ENCODE assay signal across 21 cellular contexts in the genomic region with DNA sequence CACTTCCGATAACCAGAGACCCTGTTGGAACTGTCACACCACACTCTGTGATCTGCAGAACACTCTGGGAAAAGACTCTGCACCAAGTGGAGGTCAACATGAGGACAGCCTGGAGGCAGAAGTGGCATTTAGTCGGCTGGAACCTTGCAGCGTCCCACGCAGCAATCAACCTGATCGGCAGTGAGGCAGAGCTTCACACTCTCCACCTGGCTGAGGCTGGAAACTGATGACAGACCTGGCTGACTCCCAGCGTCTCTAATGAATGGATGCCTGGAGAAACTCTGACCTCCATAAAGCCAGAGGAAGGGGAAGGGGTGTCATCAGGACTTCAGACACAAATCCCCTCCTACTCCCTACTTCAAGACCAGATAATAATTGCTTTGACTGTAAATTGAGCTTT. TPM values are rescaled to one million over a fixed set of nuclear protein-coding genes. Genes with fewer than 3 reads are reported as not detected.
DNase-seq lines count a peak whose midpoint lies in the region.
"Had no signal": no experiment of that assay in that cellular context is flagged by ENCODE, and none has a peak within 500 bp of the region (broad histone marks: within the 10 kb centered on the region; RNA-seq: fewer than 3 reads in every experiment).

No MANE protein-coding gene starts in this region.

- peak overlapping the region; percentile 42 for H2AK5ac ChIP-seq in neuronal stem cell (ENCODE audit: low read depth, low read length)

- POLR2A ChIA-PET in CD4-positive, alpha-beta memory T cell (lab: Charles Lee; ENCODE audit: partially characterized antibody): no interaction called here

- H2BK120ac ChIP-seq in neuronal stem cell (ENCODE audit: low read depth, low read length): no peak overlapping the region

- H2AFZ ChIP-seq in neuronal stem cell (ENCODE audit: low read length): no peak overlapping the region
- H2AFZ ChIP-seq: GM23338 had no signal

- no peak overlapping the region for H3K14ac ChIP-seq in neuronal stem cell (ENCODE audit: low read length)

- H3K9me3 ChIP-seq in neuronal stem cell (replicated peaks in 1 of 2; ENCODE audit: control insufficient read depth in 2 of 2, insufficient read depth in 1 of 2, low read depth in 1 of 2, low read length in 2 of 2) (no peaks in the 10 kb centered on the region), HAP-1 (no peaks in the 10 kb centered on the region)
- H3K9me3 ChIP-seq in CD4-positive, alpha-beta memory T cell (ENCODE audit: control insufficient read depth in 1 of 2, low read length in 2 of 2): no peaks in the 10 kb centered on the region
- H3K9me3 ChIP-seq: BLaER1 treated with 17β-estradiol and CSF1 and Interleukin-3, amounts not matched to agents 10 nM and 100 nM had no signal

- in situ Hi-C loops in G401 (cut with HindIII; ENCODE audit: low sequenced_read_pairs) (no loop called here), HAP-1 (cut with MboI; ENCODE audit: low sequenced_read_pairs) (no loop called here)

- H3K9ac ChIP-seq in neuronal stem cell (ENCODE audit: low read depth, low read length, poor library complexity): no peak overlapping the region
- H3K9ac ChIP-seq: BLaER1 treated with 17β-estradiol and CSF1 and Interleukin-3, amounts not matched to agents 10 nM and 100 nM had no signal

- CTCF ChIA-PET in CD4-positive, alpha-beta memory T cell (lab: Charles Lee; ENCODE audit: partially characterized antibody): interaction anchor here (1.0 kb wide), 1 partner anchor 9 kb away, joined by 3 read pairs; no protein-coding TSS in a partner anchor

- H3K9me3 Mint-ChIP-seq in CD4-positive, alpha-beta memory T cell: no peaks in the 10 kb centered on the region
- H3K9me3 Mint-ChIP-seq in activated CD4-positive, alpha-beta T cell treated with anti-CD3 and anti-CD28 coated beads, Interleukin-2, amount 10 ng/mL, durations not matched to agents 24 days and 14 days: no peaks in the 10 kb centered on the region
- H3K9me3 Mint-ChIP-seq: CD4-positive, CD25-positive, alpha-beta regulatory T cell; GM23338 had no signal

- no peak overlapping the region for H3K4me3 Mint-ChIP-seq in CD4-positive, alpha-beta memory T cell
- H3K4me3 Mint-ChIP-seq in activated CD4-positive, alpha-beta T cell treated with anti-CD3 and anti-CD28 coated beads, Interleukin-2, amount 10 ng/mL, durations not matched to agents 24 days and 14 days: no peak overlapping the region
- H3K4me3 Mint-ChIP-seq: B cell; CD4-positive, CD25-positive, alpha-beta regulatory T cell; GM23338 had no signal

- no peak overlapping the region for H3K18ac ChIP-seq in neuronal stem cell (ENCODE audit: low read length)

- H3K36me3 Mint-ChIP-seq in CD4-positive, alpha-beta memory T cell: peaks cover 52 to 79% of the 10 kb centered on the region in 2 donors
- peaks cover 28% of the 10 kb centered on the region for H3K36me3 Mint-ChIP-seq in activated CD4-positive, alpha-beta T cell treated with anti-CD3 and anti-CD28 coated beads, Interleukin-2, amount 10 ng/mL, durations not matched to agents 24 days and 14 days (ENCODE audit: low read depth)

- no peak overlapping the region for H2BK12ac ChIP-seq in neuronal stem cell (ENCODE audit: low read length)

- H3K4me3 ChIP-seq in neuronal stem cell (ENCODE audit: low read length in 2 of 2) (no peak overlapping the region), HAP-1 (no peak overlapping the region)
- H3K4me3 ChIP-seq in CD4-positive, alpha-beta memory T cell (ENCODE audit: low read length in 2 of 2): no peak overlapping the region
- H3K4me3 ChIP-seq: BLaER1 treated with 17β-estradiol and CSF1 and Interleukin-3, amounts not matched to agents 10 nM and 100 nM; GM23338; K562 had no signal

- no peak overlapping the region for H3K23ac ChIP-seq in neuronal stem cell (ENCODE audit: low read depth, low read length, poor library complexity)

- no CpG with 5 or more reads among the region's 6 CpGs for WGBS in neuronal stem cell (ENCODE audit: extremely low coverage in 2 of 2, insufficient read length in 2 of 2, insufficient replicate concordance in 1 of 2), 2 donors

- no peaks in the 10 kb centered on the region for H3K4me1 Mint-ChIP-seq in CD4-positive, alpha-beta memory T cell
- peaks cover 11% of the 10 kb centered on the region for H3K4me1 Mint-ChIP-seq in activated CD4-positive, alpha-beta T cell treated with anti-CD3 and anti-CD28 coated beads, Interleukin-2, amount 10 ng/mL, durations not matched to agents 24 days and 14 days
- H3K4me1 Mint-ChIP-seq: B cell had no signal

- DNase-seq in G401 (ENCODE audit: low spot score) (peak; percentile 9), NCI-H2227 (lab: John Stamatoyannopoulos, UW; ENCODE audit: unreplicated experiment) (peak; percentile 48), left kidney (ENCODE audit: low read depth, low spot score) (peak; percentile 89), neuronal stem cell (ENCODE audit: low spot score) (no peak), AG20443 (ENCODE audit: low spot score) (no peak), HAP-1 (ENCODE audit: low spot score in 2 of 2) (no peak)
- DNase-seq in CD4-positive, alpha-beta memory T cell: no peak
- no peak for DNase-seq in activated CD4-positive, alpha-beta T cell treated with anti-CD3 and anti-CD28 coated beads, Interleukin-2, amount 10 ng/mL, durations not matched to agents 24 days and 14 days
- DNase-seq: 8988T; CD4-positive, CD25-positive, alpha-beta regulatory T cell; DMS153; DMS79; GF-D8 had no signal

- H3K4ac ChIP-seq in neuronal stem cell (ENCODE audit: low read length): no peak overlapping the region

- peaks cover 6 to 8% of the 10 kb centered on the region in 2 donors for H3K4me1 ChIP-seq in neuronal stem cell (ENCODE audit: control insufficient read depth in 2 of 2, insufficient read depth in 1 of 2, low read depth in 1 of 2, low read length in 2 of 2)
- H3K4me1 ChIP-seq in CD4-positive, alpha-beta memory T cell (ENCODE audit: insufficient read depth, low read length): no peaks in the 10 kb centered on the region
- no peaks in the 10 kb centered on the region for H3K4me1 ChIP-seq in HAP-1
- H3K4me1 ChIP-seq: BLaER1 treated with 17β-estradiol and CSF1 and Interleukin-3, amounts not matched to agents 10 nM and 100 nM had no signal

- H2BK15ac ChIP-seq in neuronal stem cell (ENCODE audit: low read length): no peak overlapping the region

- H4K91ac ChIP-seq in neuronal stem cell (ENCODE audit: low read depth, low read length, poor library complexity): no peak overlapping the region

- H3K27me3 ChIP-seq in neuronal stem cell (ENCODE audit: control insufficient read depth in 3 of 3, insufficient read depth in 3 of 3, low read depth in 1 of 3, low read length in 3 of 3) (no peaks in the 10 kb centered on the region), HAP-1 (ENCODE audit: low read depth) (no peaks in the 10 kb centered on the region)
- H3K27me3 ChIP-seq in CD4-positive, alpha-beta memory T cell (ENCODE audit: insufficient read depth, low read length): no peaks in the 10 kb centered on the region
- H3K27me3 ChIP-seq: BLaER1 treated with 17β-estradiol and CSF1 and Interleukin-3, amounts not matched to agents 10 nM and 100 nM had no signal

- H3K4me2 ChIP-seq in neuronal stem cell (ENCODE audit: insufficient read depth, low read length, poor library complexity, severe bottlenecking): no peak overlapping the region
- H3K4me2 ChIP-seq: BLaER1 treated with 17β-estradiol and CSF1 and Interleukin-3, amounts not matched to agents 10 nM and 100 nM; GM23338 had no signal

- no peaks in the 10 kb centered on the region for H3K79me1 ChIP-seq in neuronal stem cell (ENCODE audit: low read depth, low read length)

- no peak overlapping the region for H3K27ac ChIP-seq in neuronal stem cell (replicated peaks; ENCODE audit: low read length)
- H3K27ac ChIP-seq in CD4-positive, alpha-beta memory T cell (ENCODE audit: low read depth, low read length): no peak overlapping the region
- H3K27ac ChIP-seq: BLaER1 treated with 17β-estradiol and CSF1 and Interleukin-3, amounts not matched to agents 10 nM and 100 nM; HL-60 had no signal

- no peak overlapping the region for H4K8ac ChIP-seq in neuronal stem cell (ENCODE audit: low read depth, low read length)

- H3K27ac Mint-ChIP-seq in CD4-positive, alpha-beta memory T cell: no peak overlapping the region
- H3K27ac Mint-ChIP-seq in activated CD4-positive, alpha-beta T cell treated with anti-CD3 and anti-CD28 coated beads, Interleukin-2, amount 10 ng/mL, durations not matched to agents 24 days and 14 days: no peak overlapping the region
- H3K27ac Mint-ChIP-seq: B cell; CD4-positive, CD25-positive, alpha-beta regulatory T cell; GM23338 had no signal

- no peak overlapping the region for H2BK5ac ChIP-seq in neuronal stem cell (ENCODE audit: low read length)

- H3K36me3 ChIP-seq in neuronal stem cell (replicated peaks in 1 of 2; ENCODE audit: control insufficient read depth in 2 of 2, insufficient read depth in 2 of 2, low read length in 2 of 2) (peaks cover 15 to 61% of the 10 kb centered on the region in 2 donors), HAP-1 (replicated peaks) (no peaks in the 10 kb centered on the region)
- H3K36me3 ChIP-seq in CD4-positive, alpha-beta memory T cell (ENCODE audit: insufficient read depth, low read length): peaks cover 57% of the 10 kb centered on the region

- intact Hi-C loops in CD4-positive, alpha-beta memory T cell (cut with micrococcal nuclease): no loop called here
- intact Hi-C loops in activated CD4-positive, alpha-beta T cell treated with anti-CD3 and anti-CD28 coated beads, Interleukin-2, amount 10 ng/mL, durations not matched to agents 24 days and 14 days (cut with micrococcal nuclease): no loop called here

- no peaks in the 10 kb centered on the region for H3K27me3 Mint-ChIP-seq in CD4-positive, alpha-beta memory T cell
- H3K27me3 Mint-ChIP-seq in activated CD4-positive, alpha-beta T cell treated with anti-CD3 and anti-CD28 coated beads, Interleukin-2, amount 10 ng/mL, durations not matched to agents 24 days and 14 days: no peaks in the 10 kb centered on the region
- H3K27me3 Mint-ChIP-seq: B cell; CD4-positive, CD25-positive, alpha-beta regulatory T cell had no signal

RNA-seq across cellular contexts. Expression of gene CHRM4, which starts 25.1 kb away (rescaled TPM):
- 0.55 and 5.2 TPM in 2 replicates for total RNA-seq in G401 (2014; rRNA removed; shearing (Covaris generic))
- 0.10 TPM for polyA plus RNA-seq in neuronal stem cell (2013, experiment 1 of 2)
- 0.15 TPM for polyA plus RNA-seq in neuronal stem cell (2013, experiment 2 of 2)
- total RNA-seq in CD4-positive, alpha-beta memory T cell: not detected
- under 1 TPM; 0.12 to 0.16 TPM for polyA plus RNA-seq in CD4-positive, alpha-beta memory T cell
- 0.80 and 0.84 TPM in 2 replicates for total RNA-seq in activated CD4-positive, alpha-beta T cell treated with anti-CD3 and anti-CD28 coated beads, Interleukin-2, amount 10 ng/mL, durations not matched to agents 24 days and 14 days
- total RNA-seq: A673, Daoy had no signal
- polyA plus RNA-seq: AG04450, GM23338 had no signal

RNA-seq across cellular contexts. Expression of gene MDK, which starts 35.2 kb away (rescaled TPM):
- 612 and 634 TPM in 2 replicates for total RNA-seq in G401 (2014; rRNA removed; shearing (Covaris generic))
- polyA plus RNA-seq in neuronal stem cell (2013, experiment 1 of 2): 1,851 TPM
- 1,853 TPM for polyA plus RNA-seq in neuronal stem cell (2013, experiment 2 of 2)
- total RNA-seq in CD4-positive, alpha-beta memory T cell: 1 to 10 TPM; 4.7 to 5.6 TPM
- not detected for polyA plus RNA-seq in CD4-positive, alpha-beta memory T cell
- total RNA-seq in activated CD4-positive, alpha-beta T cell treated with anti-CD3 and anti-CD28 coated beads, Interleukin-2, amount 10 ng/mL, durations not matched to agents 24 days and 14 days: 5.4 and 7.1 TPM in 2 replicates
- polyA plus RNA-seq: CD4-positive, CD25-positive, alpha-beta regulatory T cell had no signal

Comparison
In these comparisons a context has a peak if more than half of its experiments do, and no peak if none do; other contexts are left out.
1. DNase-seq: peak in G401 (single experiment), NCI-H2227 (single experiment) and left kidney (single experiment); none in neuronal stem cell (single experiment), AG20443 (single experiment), CD4-positive, alpha-beta memory T cell (0 of 5), HAP-1 (0 of 2) and activated CD4-positive, alpha-beta T cell treated with anti-CD3 and anti-CD28 coated beads, Interleukin-2, amount 10 ng/mL, durations not matched to agents 24 days and 14 days (single experiment).
2. RNA of gene MDK, which starts 35.2 kb away (total RNA-seq): 612 to 634 TPM in G401; 4.7 to 5.6 TPM in CD4-positive, alpha-beta memory T cell and 5.4 to 7.1 TPM in activated CD4-positive, alpha-beta T cell treated with anti-CD3 and anti-CD28 coated beads, Interleukin-2, amount 10 ng/mL, durations not matched to agents 24 days and 14 days; every median in the first group is over 10 times any median in the second.